ENCODE assay signal across 16 cellular contexts in genomic region chr1:183081402-183082110, GRCh38. TPM values are rescaled to one million over a fixed set of nuclear protein-coding genes. Genes with fewer than 3 reads are reported as not detected.
DNase-seq lines count a peak whose midpoint lies in the region; ATAC-seq and TF ChIP-seq lines count a peak whose summit lies in the region.
"Had no signal": no experiment of that assay in that cellular context is flagged by ENCODE, and none has a peak within 500 bp of the region (broad histone marks: within the 10 kb centered on the region; RNA-seq: fewer than 3 reads in every experiment).

No MANE protein-coding gene starts in this region.

- H3K27me3 Mint-ChIP-seq in Calu3 (ENCODE audit: unreplicated experiment): no peaks in the 10 kb centered on the region
- H3K27me3 Mint-ChIP-seq in HFFc6 (ENCODE audit: insufficient read depth): peaks cover 4% of the 10 kb centered on the region
- H3K27me3 Mint-ChIP-seq in stimulated activated naive CD8-positive, alpha-beta T cell treated with anti-CD3 and anti-CD28 coated beads, Interleukin-15, amount 100 ng/mL, for 72 hours: peaks cover 11% of the 10 kb centered on the region

- no peak for ATAC-seq in psoas muscle
- ATAC-seq in stimulated activated naive CD8-positive, alpha-beta T cell treated with anti-CD3 and anti-CD28 coated beads, Interleukin-15, amount 100 ng/mL, for 72 hours: no peak
- ATAC-seq: GM23338, HCT116, K562 had no signal

- H3K4me1 ChIP-seq in testis (peaks cover 31% of the 10 kb centered on the region), psoas muscle (peaks cover 42% of the 10 kb centered on the region)

- H3K36me3 Mint-ChIP-seq in Calu3 (ENCODE audit: insufficient read depth, unreplicated experiment) (peaks cover 32% of the 10 kb centered on the region), HFFc6 (ENCODE audit: low read depth) (peaks cover 27% of the 10 kb centered on the region)

- no peak overlapping the region for H3K4me3 Mint-ChIP-seq in Calu3 (ENCODE audit: low read depth, unreplicated experiment)
- H3K4me3 Mint-ChIP-seq in HFFc6: peak overlapping the region; percentile 35; the same call in 1 of the 2 replicates
- no peak overlapping the region for H3K4me3 Mint-ChIP-seq in stimulated activated naive CD8-positive, alpha-beta T cell treated with anti-CD3 and anti-CD28 coated beads, Interleukin-15, amount 100 ng/mL, for 72 hours
- H3K4me3 Mint-ChIP-seq: CD4-positive, alpha-beta T cell; GM23338 had no signal

- intact Hi-C loops in Calu3 (cut with micrococcal nuclease; ENCODE audit: unreplicated experiment) (no loop called here), testis (cut with DNase I; ENCODE audit: low total_unique reads) (no loop called here), psoas muscle (cut with DNase I) (no loop called here)

- H3K9me3 ChIP-seq in testis (no peaks in the 10 kb centered on the region), psoas muscle (no peaks in the 10 kb centered on the region)

- H3K27me3 ChIP-seq in testis (no peaks in the 10 kb centered on the region), psoas muscle (ENCODE audit: insufficient read depth in 3 of 3, low read length in 2 of 3) (no peaks in the 10 kb centered on the region)

- H3K27ac Mint-ChIP-seq in Calu3 (ENCODE audit: unreplicated experiment): peak overlapping the region; percentile 8
- H3K27ac Mint-ChIP-seq in HFFc6: peak overlapping the region; percentile 19; the same call in 1 of the 2 replicates
- no peak overlapping the region for H3K27ac Mint-ChIP-seq in stimulated activated naive CD8-positive, alpha-beta T cell treated with anti-CD3 and anti-CD28 coated beads, Interleukin-15, amount 100 ng/mL, for 72 hours
- H3K27ac Mint-ChIP-seq: CD4-positive, alpha-beta T cell; GM23338 had no signal

- CTCF ChIA-PET in Calu3 (lab: Charles Lee): no interaction called here

- BruUV-seq in Calu3 (replicated peaks; lab: Mats Ljungman, UMichigan): no TSS peak

- 78 to 84% methylated on average over 4 of the region's 4 CpGs for WGBS in testis, 2 donors
- 85 to 95% (median 95%) methylated on average over 4 of the region's 4 CpGs for WGBS in psoas muscle, 3 donors

- DNase-seq in Calu3: no peak
- DNase-seq in HFFc6: no peak
- DNase-seq in foreskin melanocyte: peak; percentile 92
- peak; percentile 45 for DNase-seq in testis
- no peak for DNase-seq in GDM1 (lab: John Stamatoyannopoulos, UW)
- no peak for DNase-seq in amygdala (lab: John Stamatoyannopoulos, UW)
- no peak for DNase-seq in psoas muscle
- DNase-seq in stimulated activated naive CD8-positive, alpha-beta T cell treated with anti-CD3 and anti-CD28 coated beads, Interleukin-15, amount 100 ng/mL, for 72 hours: no peak
- DNase-seq: AML-193; CD4-positive, alpha-beta T cell; DMS79 treated with DMSO at 0.1 percent for 48 hours; IMR-90 had no signal

- TF ChIP-seq CTCF in Calu3 (IDR thresholded peaks at IDR 0.05; ENCODE audit: unreplicated experiment) (no peak), HFFc6 (IDR thresholded peaks at IDR 0.05) (no peak), testis (IDR thresholded peaks at IDR 0.05) (no peak), psoas muscle (IDR thresholded peaks at IDR 0.05) (no peak)

- TF ChIP-seq POLR2A in testis (IDR thresholded peaks at IDR 0.05): no peak

- no peak overlapping the region for H3K4me3 ChIP-seq in testis
- H3K4me3 ChIP-seq in psoas muscle: no peak overlapping the region
- H3K4me3 ChIP-seq: GM23338, K562 had no signal

- no peaks in the 10 kb centered on the region for H3K9me3 Mint-ChIP-seq in Calu3 (ENCODE audit: low read depth, unreplicated experiment)
- no peaks in the 10 kb centered on the region for H3K9me3 Mint-ChIP-seq in HFFc6
- no peaks in the 10 kb centered on the region for H3K9me3 Mint-ChIP-seq in stimulated activated naive CD8-positive, alpha-beta T cell treated with anti-CD3 and anti-CD28 coated beads, Interleukin-15, amount 100 ng/mL, for 72 hours
- H3K9me3 Mint-ChIP-seq: CD4-positive, alpha-beta T cell; GM23338 had no signal

- H3K27ac ChIP-seq in testis: peak overlapping the region in 1 of 2 donors; percentile 36
- H3K27ac ChIP-seq in psoas muscle: no peak overlapping the region
- H3K27ac ChIP-seq: C4-2B had no signal

- peaks cover 38% of the 10 kb centered on the region for H3K4me1 Mint-ChIP-seq in Calu3 (ENCODE audit: low read depth, unreplicated experiment)
- H3K4me1 Mint-ChIP-seq in HFFc6 (ENCODE audit: low read depth): peaks cover 85% of the 10 kb centered on the region
- no peaks in the 10 kb centered on the region for H3K4me1 Mint-ChIP-seq in stimulated activated naive CD8-positive, alpha-beta T cell treated with anti-CD3 and anti-CD28 coated beads, Interleukin-15, amount 100 ng/mL, for 72 hours

- H3K36me3 ChIP-seq in testis (ENCODE audit: low read depth, missing control alignments) (no peaks in the 10 kb centered on the region), psoas muscle (ENCODE audit: insufficient read depth in 1 of 2, low read depth in 1 of 2) (no peaks in the 10 kb centered on the region)

RNA-seq across cellular contexts. Expression of gene LAMC1, which starts 58.3 kb away (rescaled TPM):
- total RNA-seq in Calu3 (2022): 368 and 579 TPM in 2 replicates
- total RNA-seq in HFFc6 (2021; fragmentation: NEBNext Ultra II Directional; extraction: Animal tissue kit (Norgen Biotek cat#: 25700)): 100 to 1,000 TPM; 352 to 465 (median 393) TPM
- 100 to 1,000 TPM; 106 to 112 TPM for total RNA-seq in testis
- polyA plus RNA-seq in testis (ENCODE audit: insufficient read depth, low read depth, low replicate concordance): 64.5 TPM
- total RNA-seq in psoas muscle: 10 to 100 TPM; 71.4 to 94.4 (median 80.5) TPM
- 10 to 100 TPM; 28.0 to 39.6 (median 30.5) TPM for polyA plus RNA-seq in psoas muscle
- total RNA-seq: CD4-positive, alpha-beta T cell had no signal

Comparison
In these comparisons a context has a peak if more than half of its experiments do, and no peak if none do; other contexts are left out.
1. DNase-seq: peak in foreskin melanocyte (single experiment) and testis (single experiment); none in Calu3 (single experiment), HFFc6 (single experiment), GDM1 (single experiment), amygdala (0 of 56), psoas muscle (0 of 2) and stimulated activated naive CD8-positive, alpha-beta T cell treated with anti-CD3 and anti-CD28 coated beads, Interleukin-15, amount 100 ng/mL, for 72 hours (0 of 2).
2. H3K27ac Mint-ChIP-seq: peak in Calu3 (single experiment) and HFFc6 (single experiment); none in stimulated activated naive CD8-positive, alpha-beta T cell treated with anti-CD3 and anti-CD28 coated beads, Interleukin-15, amount 100 ng/mL, for 72 hours (0 of 2).